In genomic region chr5:119578937-119579336, GRCh38 we compare ENCODE assay signal across 8 cellular contexts. TPM values are rescaled to one million over a fixed set of nuclear protein-coding genes. Genes with fewer than 3 reads are reported as not detected.
A peak's percentile ranks its signal among the peaks of the same experiment; 100 is the strongest.
DNase-seq lines count a peak whose midpoint lies in the region; ATAC-seq and TF ChIP-seq lines count a peak whose summit lies in the region.

No MANE protein-coding gene starts in this region.

- no peak overlapping the region for H3K27ac ChIP-seq in HL-60 (replicated peaks)
- no peak overlapping the region for H3K27ac ChIP-seq in colonic mucosa

- TF ChIP-seq CTCF in GM12873 (IDR thresholded peaks at IDR 0.05; ENCODE audit: insufficient read depth, low read depth, low read length, missing control alignments) (peak; percentile 50), HL-60 (IDR thresholded peaks at IDR 0.05; ENCODE audit: insufficient read depth, low read length) (no peak), colonic mucosa (IDR thresholded peaks at IDR 0.05) (no peak)

- intact Hi-C loops in colonic mucosa (cut with DNase I) = loop anchor here (10.0 kb wide), 1 partner anchor 166 kb away; no protein-coding TSS in a partner anchor

- no peaks in the 10 kb centered on the region for H3K9me3 ChIP-seq in colonic mucosa

- H3K27me3 ChIP-seq in HL-60 (ENCODE audit: insufficient read depth, poor library complexity, severe bottlenecking) = no peaks in the 10 kb centered on the region
- H3K27me3 ChIP-seq in colonic mucosa = no peaks in the 10 kb centered on the region

- H3K36me3 ChIP-seq in colonic mucosa = no peaks in the 10 kb centered on the region

- in situ Hi-C loops in SK-MEL-5 (cut with HindIII; ENCODE audit: low pct_unique_long_range_greater_than_20kb, low sequenced_read_pairs) = no loop called here

- no peak overlapping the region for H3K9ac ChIP-seq in colonic mucosa (ENCODE audit: low read depth in 2 of 2, low read length in 2 of 2)

- peak; percentile 85 for ATAC-seq in GM21576 (IDR thresholded peaks at IDR 0.05; ENCODE audit: unreplicated experiment)

- DNase-seq in HL-60 (ENCODE audit: low read depth in 1 of 2, low spot score in 1 of 2) = peak; percentile 22 to 46
- peak; percentile 88 for DNase-seq in SK-MEL-5 (ENCODE audit: low read depth, low spot score)
- peak; percentile 61 for DNase-seq in iPS-NIHi7 (ENCODE audit: extremely low spot score)
- no peak for DNase-seq in 8988T
- no peak for DNase-seq in colonic mucosa
- DNase-seq in NK-92 treated with Interleukin-12 subunit alpha and Interleukin-12 subunit beta, amount 100 ng/mL, for 24 hours (lab: John Stamatoyannopoulos, UW) = no peak

- H3K4me1 ChIP-seq in colonic mucosa = no peaks in the 10 kb centered on the region

- no peak overlapping the region for H3K4me3 ChIP-seq in HL-60 (replicated peaks; ENCODE audit: insufficient read depth, low read length)
- H3K4me3 ChIP-seq in colonic mucosa = no peak overlapping the region

RNA-seq across cellular contexts. Expression of gene FAM170A, which starts 50.4 kb away (rescaled TPM):
- total RNA-seq in SK-MEL-5 (2014; rRNA removed; shearing (Covaris generic)) = not detected in 2 replicates
- not detected in 2 replicates for polyA plus RNA-seq in SK-MEL-5 (2015; cell fraction: cytosol; rRNA removed)
- polyA plus RNA-seq in SK-MEL-5 (2015; cell fraction: nucleus; rRNA removed) = not detected in 2 replicates
- total RNA-seq in colonic mucosa = not detected

Comparison
In these comparisons a context has a peak if more than half of its experiments do, and no peak if none do; other contexts are left out.
1. DNase-seq: peak in HL-60 (2 of 2), SK-MEL-5 (single experiment) and iPS-NIHi7 (single experiment); none in 8988T (single experiment), colonic mucosa (single experiment) and NK-92 treated with Interleukin-12 subunit alpha and Interleukin-12 subunit beta, amount 100 ng/mL, for 24 hours (single experiment).